Comparison of ENCODE assay signal across 1 cellular context in genomic region chr1:75795703-75796193, GRCh38.
A peak's percentile ranks its signal among the peaks of the same experiment; 100 is the strongest.
TF ChIP-seq lines count a peak whose summit lies in the region.

No MANE protein-coding gene starts in this region.

TF ChIP-seq in K562, 482 proteins besides CTCF, POLR2A, EP300 and RAD21 (continued from another document):
- TF ChIP-seq SIN3A (IDR thresholded peaks at IDR 0.05; ENCODE audit: borderline replicate concordance in 2 of 2, control insufficient read depth in 1 of 2, low read depth in 2 of 2, low read length in 2 of 2) (peak in 1 of 2 experiments; percentile 30; a peak in 1 of 4 replicates), POLR2G (IDR thresholded peaks at IDR 0.05; ENCODE audit: low read depth, low read length) (0 out of 2 replicates have a peak, but pooled peaks have one; percentile 17), USF2 (CRISPR knock-in tag; IDR thresholded peaks at IDR 0.05) (no peak), CHCHD3 (CRISPR knock-in tag; IDR thresholded peaks at IDR 0.05) (peak; percentile 21; the same call in 1 of the 2 replicates), BCLAF1 (IDR thresholded peaks at IDR 0.05; ENCODE audit: borderline replicate concordance in 1 of 2, control insufficient read depth in 1 of 2, low read depth in 2 of 2, low read length in 1 of 2) (peak in 1 of 2 experiments; percentile 42; a peak in 1 of 4 replicates), SUPT5H (IDR thresholded peaks at IDR 0.05) (peak; percentile 73), KLF6 (CRISPR knock-in tag; IDR thresholded peaks at IDR 0.05; ENCODE audit: borderline replicate concordance) (no peak), EWSR1 (IDR thresholded peaks at IDR 0.05; ENCODE audit: borderline replicate concordance, low read depth, partially characterized antibody) (peak; percentile 91), REST (CRISPR knock-in tag; IDR thresholded peaks at IDR 0.05; ENCODE audit: low read depth) (peak; percentile 55; the same call in 1 of the 2 replicates), POLR2AphosphoS5 (IDR thresholded peaks at IDR 0.05; ENCODE audit: control insufficient read depth, insufficient read depth, low read depth, low read length) (peak; percentile 64), ZNF217 (CRISPR knock-in tag; IDR thresholded peaks at IDR 0.05) (no peak), ZNF77 (CRISPR knock-in tag; IDR thresholded peaks at IDR 0.05) (0 out of 2 replicates have a peak, but pooled peaks have one; percentile 6), PML (IDR thresholded peaks at IDR 0.05; ENCODE audit: low read length) (0 out of 2 replicates have a peak, but pooled peaks have one; percentile 65), PATZ1 (CRISPR knock-in tag; IDR thresholded peaks at IDR 0.05; ENCODE audit: borderline replicate concordance) (no peak), ATF4 (CRISPR knock-in tag; IDR thresholded peaks at IDR 0.05) (peak; percentile 43; the same call in 1 of the 2 replicates), ZC3H4 (CRISPR knock-in tag; IDR thresholded peaks at IDR 0.05; ENCODE audit: borderline replicate concordance) (no peak), POLR2B (IDR thresholded peaks at IDR 0.05; ENCODE audit: low read depth, partially characterized antibody) (peak; percentile 65), SIRT6 (IDR thresholded peaks at IDR 0.05; ENCODE audit: low read depth, low read length) (peak; percentile 86), TAF1 (IDR thresholded peaks at IDR 0.05; ENCODE audit: control insufficient read depth, extremely low read depth, insufficient read depth, low read length, severe bottlenecking) (peak; percentile 17), SMAD1 (IDR thresholded peaks at IDR 0.05; ENCODE audit: low read depth, low read length, partially characterized antibody) (peak; percentile 22), CBX3 (IDR thresholded peaks at IDR 0.05; ENCODE audit: borderline replicate concordance in 1 of 2, low read length in 2 of 2) (0 out of 3 replicates have a peak, but pooled peaks of 1 of the 2 experiments have one; percentile 20), NUFIP1 (IDR thresholded peaks at IDR 0.05; ENCODE audit: partially characterized antibody) (no peak)
